In genomic region chr17:21653211-21653610, GRCh38 we compare ENCODE assay signal across 14 cellular contexts. TPM values are rescaled to one million over a fixed set of nuclear protein-coding genes. Genes with fewer than 3 reads are reported as not detected.
"Had no signal": no experiment of that assay in that cellular context is flagged by ENCODE, and none has a peak within 500 bp of the region (broad histone marks: within the 10 kb centered on the region; RNA-seq: fewer than 3 reads in every experiment).

No MANE protein-coding gene starts in this region.

RNA-seq across cellular contexts. Expression of gene KCNJ18, which starts 39.1 kb away (rescaled TPM):
- total RNA-seq: activated B cell treated with CpG ODN at 0.5 μM for 24 hours; activated CD4-positive, alpha-beta memory T cell treated with anti-CD3 and anti-CD28 coated beads for 36 hours; activated CD4-positive, alpha-beta memory T cell treated with anti-CD3 and anti-CD28 coated beads, Interleukin-2, amount 10 ng/mL, durations not matched to agents 7 days and 5 days; activated CD4-positive, alpha-beta T cell treated with anti-CD3 and anti-CD28 coated beads for 36 hours; activated CD4-positive, alpha-beta T cell treated with anti-CD3 and anti-CD28 coated beads, Interleukin-2, amount 10 ng/mL, durations not matched to agents 7 days and 5 days; activated CD8-positive, alpha-beta memory T cell treated with anti-CD3 and anti-CD28 coated beads for 36 hours; activated CD8-positive, alpha-beta memory T cell treated with anti-CD3 and anti-CD28 coated beads, Interleukin-2, amount 10 ng/mL, durations not matched to agents 7 days and 5 days; activated CD8-positive, alpha-beta T cell treated with anti-CD3 and anti-CD28 coated beads for 36 hours; activated CD8-positive, alpha-beta T cell treated with anti-CD3 and anti-CD28 coated beads, Interleukin-2, amount 10 ng/mL, durations not matched to agents 7 days and 5 days; T-cell; T-helper 1 cell treated with Interleukin-12 subunit alpha and Interleukin-12 subunit beta and Interleukin-4 antibody, amounts not matched to agents 30 ng/mL and 1 ng/mL, for 36 hours; T-helper 17 cell; T-helper 2 cell treated with Interferon-gamma antibody and Interleukin-4, amounts not matched to agents 100 ng/mL and 5 ng/mL, for 36 hours; WTC11 had no signal
